6 cellular contexts compared by ENCODE assay signal in the genomic region with DNA sequence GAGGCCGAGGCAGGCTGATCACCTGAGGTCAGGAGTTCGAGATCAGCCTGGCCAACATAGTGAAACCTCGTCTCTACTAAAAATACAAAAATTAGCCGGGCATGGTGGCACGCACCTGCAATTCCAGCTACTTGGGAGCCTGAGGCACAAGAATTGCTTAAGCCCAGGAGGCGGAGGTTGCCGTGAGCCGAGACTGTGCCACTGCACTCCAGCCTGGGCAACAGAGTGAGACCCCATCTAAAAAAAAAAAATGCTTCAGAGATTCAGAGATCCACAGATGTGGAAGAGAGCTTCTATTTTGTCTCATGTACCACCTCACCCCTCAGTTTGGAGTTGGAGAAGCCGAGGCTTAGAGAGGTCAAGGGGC. TPM values are rescaled to one million over a fixed set of nuclear protein-coding genes. Genes with fewer than 3 reads are reported as not detected.
A peak's percentile ranks its signal among the peaks of the same experiment; 100 is the strongest.
DNase-seq lines count a peak whose midpoint lies in the region; ATAC-seq, FAIRE-seq and TF ChIP-seq lines count a peak whose summit lies in the region.
"Not testable (repeated sequence)": the region's sequence is repeated elsewhere in the genome, so short reads cannot be mapped to it uniquely, and the experiment has no call there.

No MANE protein-coding gene starts in this region.

- peaks cover 16% of the 10 kb centered on the region for H3K4me1 Mint-ChIP-seq in WTC11

- peak overlapping the region; percentile 67 for H3K4me3 Mint-ChIP-seq in WTC11

- not testable (repeated sequence) for H3K27ac Mint-ChIP-seq in WTC11

- WGBS in iPS DF 6.9 (ENCODE audit: insufficient coverage, insufficient read length): no CpG with 5 or more reads among the region's 9 CpGs
- 59 to 69% methylated on average over 9 of the region's 9 CpGs for WGBS in pancreas, 2 donors

- CTCF ChIA-PET in HEK293 (lab: Yijun Ruan, JAX): interaction anchor here (0.6 to 2.4 kb wide), 43 partner anchors 9 to 1787 kb away, joined by 3 to 17 read pairs (median 4); a partner anchor contains a TSS
- CTCF ChIA-PET in WTC11 (lab: Charles Lee): interaction anchor here (0.5 to 2.5 kb wide), 17 partner anchors 22 to 172 kb away, joined by 3 to 11 read pairs (median 4); a partner anchor contains a TSS

- not testable (repeated sequence) for H3K9me3 ChIP-seq in HEK293 (ENCODE audit: control insufficient read depth, insufficient read depth, low read depth, low read length); breast epithelium; iPS DF 6.9 (ENCODE audit: control insufficient read depth, insufficient read depth, low read length); pancreas; vagina

- not testable (repeated sequence) for ATAC-seq in WTC11, pancreas

- not testable (repeated sequence) for H3K4me3 ChIP-seq in HEK293 (ENCODE audit: low read depth, low read length)
- peak overlapping the region; percentile 77 to 84 (median 82) for H3K4me3 ChIP-seq in breast epithelium
- 0 out of 2 replicates have a peak overlapping the region, but pooled peaks have one; percentile 7 for H3K4me3 ChIP-seq in iPS DF 6.9 (ENCODE audit: low read length)
- H3K4me3 ChIP-seq in pancreas: peak overlapping the region in 3 of 4 donors; percentile 45 to 66 (median 55)
- peak overlapping the region; percentile 75 to 77 for H3K4me3 ChIP-seq in vagina

- peaks cover 17% of the 10 kb centered on the region for H3K27me3 Mint-ChIP-seq in WTC11 (ENCODE audit: low read depth)

- H3K4me1 ChIP-seq in HEK293 (ENCODE audit: control insufficient read depth, insufficient read depth, low read length); breast epithelium; iPS DF 6.9 (ENCODE audit: control insufficient read depth, insufficient read depth, low read length); pancreas: not testable (repeated sequence)
- H3K4me1 ChIP-seq in vagina: peaks cover 35% of the 10 kb centered on the region

- TF ChIP-seq POLR2A in breast epithelium (IDR thresholded peaks at IDR 0.05); vagina (IDR thresholded peaks at IDR 0.05): not testable (repeated sequence)

- POLR2A ChIA-PET in HEK293 (lab: Yijun Ruan, JAX): interaction anchor here (1.0 to 2.6 kb wide), 5 partner anchors 15 to 22 kb away, joined by 3 to 17 read pairs (median 4); a partner anchor contains a TSS
- POLR2A ChIA-PET in WTC11 (lab: Charles Lee): not testable (repeated sequence)

- not testable (repeated sequence) for H3K36me3 ChIP-seq in HEK293 (ENCODE audit: control insufficient read depth in 2 of 2, insufficient read depth in 1 of 2, low read length in 2 of 2); breast epithelium; iPS DF 6.9 (ENCODE audit: control insufficient read depth, insufficient read depth, low read length); pancreas; vagina

- H3K36me3 Mint-ChIP-seq in WTC11: not testable (repeated sequence)

- not testable (repeated sequence) for DNase-seq in WTC11 (ENCODE audit: low spot score); breast epithelium (ENCODE audit: low spot score in 2 of 2); iPS DF 6.9 (ENCODE audit: low read depth, low spot score); pancreas; vagina (ENCODE audit: extremely low spot score in 2 of 2)

- not testable (repeated sequence) for H3K9me3 Mint-ChIP-seq in WTC11

- H3K27ac ChIP-seq in HEK293 (ENCODE audit: extremely low read depth, low read depth, low read length) (0 out of 2 replicates have a peak overlapping the region, but pooled peaks have one; percentile 5), breast epithelium (peak overlapping the region; percentile 79 to 83), vagina (peak overlapping the region; percentile 91)
- H3K27ac ChIP-seq in iPS DF 6.9 (ENCODE audit: low read length); pancreas: not testable (repeated sequence)

- H3K27me3 ChIP-seq in breast epithelium; iPS DF 6.9 (ENCODE audit: control insufficient read depth, insufficient read depth, low read length); pancreas; vagina: not testable (repeated sequence)

- TF ChIP-seq CTCF in HEK293 (tag by site-specific recombination; IDR thresholded peaks at IDR 0.05); WTC11 (IDR thresholded peaks at IDR 0.05); breast epithelium (IDR thresholded peaks at IDR 0.05); pancreas (IDR thresholded peaks at IDR 0.05); vagina (IDR thresholded peaks at IDR 0.05): not testable (repeated sequence)

- intact Hi-C loops in breast epithelium (cut with DNase I; ENCODE audit: low total_unique reads); pancreas (cut with DNase I); vagina (cut with DNase I): not testable (repeated sequence)

- not testable (repeated sequence) for FAIRE-seq in pancreas (lab: Jason Lieb, UNC)

TF ChIP-seq in HEK293, 187 proteins besides CTCF, POLR2A, EP300 and RAD21:
- peak; percentile 98 for TF ChIP-seq ZNF121 (tag by site-specific recombination; IDR thresholded peaks at IDR 0.05)
TF ChIP-seq in HEK293: peak in this region for 1; not testable (repeated sequence) for 186.

TF ChIP-seq in WTC11, 78 proteins besides CTCF, POLR2A, EP300 and RAD21:
- TF ChIP-seq ZNF121 (CRISPR knock-in tag; IDR thresholded peaks at IDR 0.05): peak; percentile 64; the same call in 1 of the 2 replicates

RNA-seq across cellular contexts. Expression of a gene that starts 0.5 kb away (rescaled TPM):
- total RNA-seq in WTC11 (2021) (2.9 to 5.3 TPM (median 3.6 TPM) in 3 replicates), breast epithelium (1 to 10 TPM; 4.3 to 7.0 (median 4.6) TPM), pancreas (1 to 10 TPM in 5 of 6 donors, under 1 TPM in 1; 0.79 to 3.7 (median 1.8) TPM), vagina (10.1 TPM)
- polyA plus RNA-seq in pancreas: 1 to 10 TPM; 7.1 to 8.4 TPM

RNA-seq across cellular contexts. Expression of a gene that starts 13.9 kb away (rescaled TPM):
- total RNA-seq in WTC11 (2021) (3,861 to 4,362 TPM (median 4,362 TPM) in 3 replicates), breast epithelium (1,000 to 10,000 TPM; 3,591 to 5,468 (median 4,346) TPM), pancreas (1,000 to 10,000 TPM; 1,459 to 2,866 (median 2,217) TPM), vagina (3,900 TPM)
- polyA plus RNA-seq in pancreas: 1,000 to 10,000 TPM; 1,585 to 1,842 TPM

RNA-seq across cellular contexts. Expression of a gene that starts 20.5 kb away (rescaled TPM):
- 44.3 to 53.6 TPM (median 52.6 TPM) in 3 replicates for total RNA-seq in WTC11 (2021)
- 10 to 100 TPM; 20.6 to 34.4 (median 32.2) TPM for total RNA-seq in breast epithelium
- 10 to 100 TPM; 16.1 to 22.9 (median 19.8) TPM for total RNA-seq in pancreas
- polyA plus RNA-seq in pancreas: 10 to 100 TPM; 72.4 to 89.3 TPM
- 29.5 TPM for total RNA-seq in vagina

RNA-seq across cellular contexts. Expression of a gene that starts 21.9 kb away (rescaled TPM):
- 153 to 170 TPM (median 156 TPM) in 3 replicates for total RNA-seq in WTC11 (2021)
- total RNA-seq in breast epithelium: 100 to 1,000 TPM in 2 of 3 donors, 10 to 100 TPM in 1; 94.4 to 121 (median 106) TPM
- total RNA-seq in pancreas: 10 to 100 TPM; 34.2 to 49.1 (median 37.2) TPM
- 100 to 1,000 TPM in 1 of 2 donors, 10 to 100 TPM in 1; 82.5 to 110 TPM for polyA plus RNA-seq in pancreas
- total RNA-seq in vagina: 96.3 TPM

RNA-seq across cellular contexts. Expression of a gene that starts 22.8 kb away (rescaled TPM):
- total RNA-seq in WTC11 (2021): 2,299 to 2,683 TPM (median 2,679 TPM) in 3 replicates
- total RNA-seq in breast epithelium: 1,000 to 10,000 TPM; 5,709 to 7,550 (median 5,876) TPM
- 1,000 to 10,000 TPM in 4 of 6 donors, 100 to 1,000 TPM in 2; 765 to 1,427 (median 1,126) TPM for total RNA-seq in pancreas
- polyA plus RNA-seq in pancreas: 1,000 to 10,000 TPM; 2,346 to 2,426 TPM
- 4,897 TPM for total RNA-seq in vagina
